7 cellular contexts compared by ENCODE assay signal in genomic region chr19:45768644-45769053, GRCh38. TPM values are rescaled to one million over a fixed set of nuclear protein-coding genes. Genes with fewer than 3 reads are reported as not detected.
DNase-seq lines count a peak whose midpoint lies in the region; ATAC-seq and TF ChIP-seq lines count a peak whose summit lies in the region.

No MANE protein-coding gene starts in this region.

- no peak for ATAC-seq in GM19328 (IDR thresholded peaks at IDR 0.05; ENCODE audit: unreplicated experiment)

- H3K4me3 ChIP-seq in GM08714 (ENCODE audit: low read length) (peak overlapping the region; percentile 78), adipocyte (ENCODE audit: low read length) (peak overlapping the region; percentile 95), hepatocyte (peak overlapping the region; percentile 65)

- no peaks in the 10 kb centered on the region for H3K9me2 ChIP-seq in hepatocyte (replicated peaks; ENCODE audit: insufficient read depth)

- peaks cover 32% of the 10 kb centered on the region for H3K4me1 ChIP-seq in adipocyte (ENCODE audit: control insufficient read depth, insufficient read depth, low read length)
- H3K4me1 ChIP-seq in hepatocyte (ENCODE audit: insufficient read depth): peaks cover 37% of the 10 kb centered on the region

- H3K36me3 ChIP-seq in adipocyte (ENCODE audit: control insufficient read depth, insufficient read depth, low read length, severe bottlenecking) (peaks cover 15% of the 10 kb centered on the region), hepatocyte (replicated peaks; ENCODE audit: insufficient read depth, low read depth) (no peaks in the 10 kb centered on the region)

- H2AFZ ChIP-seq in hepatocyte: peak overlapping the region; percentile 21

- H3K4me2 ChIP-seq in hepatocyte: peak overlapping the region; percentile 96

- peak; percentile 51 for DNase-seq in NCI-H226
- DNase-seq in adipocyte (ENCODE audit: low read depth): peak; percentile 82
- peak; percentile 66 for DNase-seq in hepatocyte (ENCODE audit: low spot score)
- peak; percentile 50 for DNase-seq in stimulated activated CD4-positive, alpha-beta T cell treated with anti-CD3 and anti-CD28 coated beads, Interleukin-1b, Interleukin-23, amount 100 ng/mL, for 48 hours
- no peak for DNase-seq in NCI-H2081 (lab: John Stamatoyannopoulos, UW)

- WGBS in hepatocyte (ENCODE audit: low lambda C conversion rate, missing lambda C conversion rate): 1% methylated on average over 9 of the region's 41 CpGs

- no peaks in the 10 kb centered on the region for H4K20me1 ChIP-seq in hepatocyte (ENCODE audit: insufficient read depth, poor library complexity, severe bottlenecking)

- H3K9ac ChIP-seq in adipocyte (ENCODE audit: low read length): peak overlapping the region; percentile 96

- H3K9me3 ChIP-seq in adipocyte (ENCODE audit: control insufficient read depth, low read length): no peaks in the 10 kb centered on the region
- H3K9me3 ChIP-seq in hepatocyte (ENCODE audit: low read depth): no peaks in the 10 kb centered on the region

- peak overlapping the region; percentile 97 for H3K27ac ChIP-seq in hepatocyte

- TF ChIP-seq CTCF in hepatocyte (IDR thresholded peaks at IDR 0.05; ENCODE audit: poor library complexity): no peak

- H3K27me3 ChIP-seq in adipocyte (replicated peaks; ENCODE audit: control insufficient read depth, insufficient read depth, low read length): no peaks in the 10 kb centered on the region
- H3K27me3 ChIP-seq in hepatocyte: no peaks in the 10 kb centered on the region

- H3K79me2 ChIP-seq in hepatocyte: peaks cover 34% of the 10 kb centered on the region

RNA-seq across cellular contexts. Expression of gene SIX5, which starts 0.4 kb away (rescaled TPM):
- 12.1 and 17.0 TPM in 2 replicates for total RNA-seq in hepatocyte
- polyA plus RNA-seq in hepatocyte: 12.6 and 15.6 TPM in 2 replicates

RNA-seq across cellular contexts. Expression of gene DMPK, which starts 13.6 kb away (rescaled TPM):
- 25.2 and 71.4 TPM in 2 replicates for total RNA-seq in hepatocyte
- 46.0 and 60.7 TPM in 2 replicates for polyA plus RNA-seq in hepatocyte

RNA-seq across cellular contexts. Expression of gene DMWD, which starts 24.0 kb away (rescaled TPM):
- 18.3 and 23.7 TPM in 2 replicates for total RNA-seq in hepatocyte
- polyA plus RNA-seq in hepatocyte: 70.1 and 95.8 TPM in 2 replicates

RNA-seq across cellular contexts. Expression of gene MEIOSIN, which starts 35.4 kb away (rescaled TPM):
- total RNA-seq in hepatocyte: not detected in 2 replicates
- polyA plus RNA-seq in hepatocyte: not detected in 2 replicates

RNA-seq across cellular contexts. Expression of gene FBXO46, which starts 38.0 kb away (rescaled TPM):
- total RNA-seq in hepatocyte: 4.6 and 7.5 TPM in 2 replicates
- 13.3 and 14.8 TPM in 2 replicates for polyA plus RNA-seq in hepatocyte

Comparison
In these comparisons a context has a peak if more than half of its experiments do, and no peak if none do; other contexts are left out.
1. DNase-seq: peak in NCI-H226 (single experiment), adipocyte (single experiment), hepatocyte (single experiment) and stimulated activated CD4-positive, alpha-beta T cell treated with anti-CD3 and anti-CD28 coated beads, Interleukin-1b, Interleukin-23, amount 100 ng/mL, for 48 hours (single experiment); none in NCI-H2081 (0 of 2).
2. Peak in every context shown above with its lines, with median percentiles within 50 percentile points of each other: H3K4me3 ChIP-seq.